ENCODE assay signal across 1 cellular context in genomic region chr11:63530021-63530420, GRCh38.
TF ChIP-seq lines count a peak whose summit lies in the region.

No MANE protein-coding gene starts in this region.

TF ChIP-seq in K562, 482 proteins besides CTCF, POLR2A, EP300 and RAD21:
- TF ChIP-seq, protein P1, sequence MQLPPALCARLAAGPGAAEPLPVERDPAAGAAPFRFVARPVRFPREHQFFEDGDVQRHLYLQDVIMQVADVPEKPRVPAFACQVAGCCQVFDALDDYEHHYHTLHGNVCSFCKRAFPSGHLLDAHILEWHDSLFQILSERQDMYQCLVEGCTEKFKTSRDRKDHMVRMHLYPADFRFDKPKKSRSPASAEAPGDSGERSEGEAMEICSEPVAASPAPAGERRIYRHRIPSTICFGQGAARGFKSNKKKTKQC (CRISPR knock-in tag; IDR thresholded peaks at IDR 0.05): no peak
- TF ChIP-seq RBM14 (IDR thresholded peaks at IDR 0.05; ENCODE audit: borderline replicate concordance, insufficient read depth, low read depth, low read length): no peak
- no peak for TF ChIP-seq ZFP1 (CRISPR knock-in tag; IDR thresholded peaks at IDR 0.05)
- TF ChIP-seq, protein P2, sequence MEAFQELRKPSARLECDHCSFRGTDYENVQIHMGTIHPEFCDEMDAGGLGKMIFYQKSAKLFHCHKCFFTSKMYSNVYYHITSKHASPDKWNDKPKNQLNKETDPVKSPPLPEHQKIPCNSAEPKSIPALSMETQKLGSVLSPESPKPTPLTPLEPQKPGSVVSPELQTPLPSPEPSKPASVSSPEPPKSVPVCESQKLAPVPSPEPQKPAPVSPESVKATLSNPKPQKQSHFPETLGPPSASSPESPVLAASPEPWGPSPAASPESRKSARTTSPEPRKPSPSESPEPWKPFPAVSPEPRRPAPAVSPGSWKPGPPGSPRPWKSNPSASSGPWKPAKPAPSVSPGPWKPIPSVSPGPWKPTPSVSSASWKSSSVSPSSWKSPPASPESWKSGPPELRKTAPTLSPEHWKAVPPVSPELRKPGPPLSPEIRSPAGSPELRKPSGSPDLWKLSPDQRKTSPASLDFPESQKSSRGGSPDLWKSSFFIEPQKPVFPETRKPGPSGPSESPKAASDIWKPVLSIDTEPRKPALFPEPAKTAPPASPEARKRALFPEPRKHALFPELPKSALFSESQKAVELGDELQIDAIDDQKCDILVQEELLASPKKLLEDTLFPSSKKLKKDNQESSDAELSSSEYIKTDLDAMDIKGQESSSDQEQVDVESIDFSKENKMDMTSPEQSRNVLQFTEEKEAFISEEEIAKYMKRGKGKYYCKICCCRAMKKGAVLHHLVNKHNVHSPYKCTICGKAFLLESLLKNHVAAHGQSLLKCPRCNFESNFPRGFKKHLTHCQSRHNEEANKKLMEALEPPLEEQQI (IDR thresholded peaks at IDR 0.05): no peak
- no peak for TF ChIP-seq ZZZ3 (IDR thresholded peaks at IDR 0.05)
- TF ChIP-seq CXXC5 (CRISPR knock-in tag; IDR thresholded peaks at IDR 0.05): no peak
- TF ChIP-seq ZNF740 (CRISPR knock-in tag; IDR thresholded peaks at IDR 0.05): no peak
- TF ChIP-seq ZNF740 (tag; IDR thresholded peaks at IDR 0.05): no peak
- no peak for TF ChIP-seq ZNF77 (CRISPR knock-in tag; IDR thresholded peaks at IDR 0.05)
- TF ChIP-seq STAT5A (IDR thresholded peaks at IDR 0.05; ENCODE audit: borderline replicate concordance, low read length): no peak
- TF ChIP-seq SMARCA4 (IDR thresholded peaks at IDR 0.05): no peak
- no peak for TF ChIP-seq ZNF507 (tag; conservative IDR thresholded peaks at IDR 0.05)
- no peak for TF ChIP-seq PTBP1 (IDR thresholded peaks at IDR 0.05; ENCODE audit: low read depth, low read length)
- TF ChIP-seq PHTF2 (CRISPR knock-in tag; IDR thresholded peaks at IDR 0.05): no peak
- TF ChIP-seq, protein P3, sequence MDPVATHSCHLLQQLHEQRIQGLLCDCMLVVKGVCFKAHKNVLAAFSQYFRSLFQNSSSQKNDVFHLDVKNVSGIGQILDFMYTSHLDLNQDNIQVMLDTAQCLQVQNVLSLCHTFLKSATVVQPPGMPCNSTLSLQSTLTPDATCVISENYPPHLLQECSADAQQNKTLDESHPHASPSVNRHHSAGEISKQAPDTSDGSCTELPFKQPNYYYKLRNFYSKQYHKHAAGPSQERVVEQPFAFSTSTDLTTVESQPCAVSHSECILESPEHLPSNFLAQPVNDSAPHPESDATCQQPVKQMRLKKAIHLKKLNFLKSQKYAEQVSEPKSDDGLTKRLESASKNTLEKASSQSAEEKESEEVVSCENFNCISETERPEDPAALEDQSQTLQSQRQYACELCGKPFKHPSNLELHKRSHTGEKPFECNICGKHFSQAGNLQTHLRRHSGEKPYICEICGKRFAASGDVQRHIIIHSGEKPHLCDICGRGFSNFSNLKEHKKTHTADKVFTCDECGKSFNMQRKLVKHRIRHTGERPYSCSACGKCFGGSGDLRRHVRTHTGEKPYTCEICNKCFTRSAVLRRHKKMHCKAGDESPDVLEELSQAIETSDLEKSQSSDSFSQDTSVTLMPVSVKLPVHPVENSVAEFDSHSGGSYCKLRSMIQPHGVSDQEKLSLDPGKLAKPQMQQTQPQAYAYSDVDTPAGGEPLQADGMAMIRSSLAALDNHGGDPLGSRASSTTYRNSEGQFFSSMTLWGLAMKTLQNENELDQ (CRISPR knock-in tag; IDR thresholded peaks at IDR 0.05; ENCODE audit: borderline replicate concordance): no peak
- no peak for TF ChIP-seq SP1 (CRISPR knock-in tag; IDR thresholded peaks at IDR 0.05)
- TF ChIP-seq ELF2 (CRISPR knock-in tag; IDR thresholded peaks at IDR 0.05): no peak
- TF ChIP-seq ZNF224 (CRISPR knock-in tag; IDR thresholded peaks at IDR 0.05): no peak
- no peak for TF ChIP-seq KLF16 (IDR thresholded peaks at IDR 0.05)
